7 cellular contexts compared by ENCODE assay signal in the genomic region with DNA sequence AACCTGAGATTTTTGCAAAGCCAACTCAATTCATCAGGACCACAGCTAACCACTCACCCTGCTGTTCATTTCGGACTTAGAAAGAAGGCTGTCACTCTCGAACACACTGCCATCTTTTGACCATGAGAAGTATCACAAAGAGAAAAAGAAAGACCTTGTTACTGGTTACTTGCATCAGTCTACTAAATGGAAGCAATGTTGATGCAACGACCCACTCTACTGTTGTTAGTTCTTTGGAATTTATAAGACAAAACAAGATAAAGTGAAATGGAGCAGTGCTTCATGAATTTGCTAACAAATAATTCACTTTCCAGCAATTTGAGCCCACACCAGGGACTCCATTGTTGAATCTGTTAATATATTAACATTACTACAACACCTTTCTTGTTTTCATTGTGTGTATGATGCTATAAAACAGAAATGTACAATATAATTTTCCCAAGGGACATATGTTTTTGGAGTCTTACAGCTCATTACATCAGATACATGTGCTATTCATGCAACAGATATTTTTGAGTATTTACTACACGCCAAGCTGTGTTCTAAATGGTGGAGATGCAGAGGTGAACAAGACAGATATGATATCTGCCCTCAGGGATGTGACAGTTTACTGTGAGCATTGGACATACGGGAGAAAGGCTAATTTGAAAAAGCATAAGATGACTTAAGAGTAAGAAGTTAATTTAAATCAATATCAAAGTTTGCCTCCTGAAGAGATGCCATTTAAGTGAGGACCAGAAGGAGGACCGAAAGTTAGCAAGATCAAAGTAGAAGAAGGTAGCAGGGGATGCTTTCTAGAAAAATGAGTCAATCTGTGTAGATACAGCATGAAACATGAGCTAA.
DNase-seq lines count a peak whose midpoint lies in the region; ATAC-seq, FAIRE-seq and TF ChIP-seq lines count a peak whose summit lies in the region.

No MANE protein-coding gene starts in this region.

- H2BK5ac ChIP-seq in H1 (ENCODE audit: low read depth, low read length), result no peak overlapping the region

- H3K27me3 ChIP-seq in HL-60 (ENCODE audit: insufficient read depth, poor library complexity, severe bottlenecking) (no peaks in the 10 kb centered on the region), H1 (replicated peaks in 1 of 4; ENCODE audit: control insufficient read depth in 3 of 4, extremely low read depth in 1 of 4, insufficient read depth in 3 of 4, low read length in 3 of 4) (no peaks in the 10 kb centered on the region), uterus (no peaks in the 10 kb centered on the region)

- H4K5ac ChIP-seq in H1 (ENCODE audit: insufficient read length, low read depth, low read length), result no peak overlapping the region

- H3K4me1 ChIP-seq in H1 (replicated peaks in 1 of 4; ENCODE audit: control insufficient read depth in 3 of 4, insufficient read depth in 4 of 4, low read length in 3 of 4) (no peaks in the 10 kb centered on the region), uterus (no peaks in the 10 kb centered on the region)

- H3K4me2 ChIP-seq in H1 (ENCODE audit: insufficient read depth in 1 of 2, low read depth in 2 of 2, low read length in 2 of 2), result no peak overlapping the region

- H3K23ac ChIP-seq in H1 (ENCODE audit: insufficient read length), result no peak overlapping the region

- peak overlapping the region; percentile 86; the same call in 1 of the 2 replicates for H2AFZ ChIP-seq in H1 (ENCODE audit: low read length)

- no peak overlapping the region for H3K14ac ChIP-seq in H1 (ENCODE audit: insufficient read length)

- no peak overlapping the region for H2BK15ac ChIP-seq in H1 (ENCODE audit: low read length)

- TF ChIP-seq RAD21 in H1 (IDR thresholded peaks at IDR 0.05 in 1 of 2, conservative IDR thresholded peaks at IDR 0.05 in 1 of 2; ENCODE audit: low read depth in 2 of 2, low read length in 2 of 2), result peak; percentile 69 to 76

- H3K9ac ChIP-seq in H1 (replicated peaks in 1 of 4; ENCODE audit: extremely low read depth in 1 of 4, low read depth in 3 of 4, low read length in 3 of 4), result no peak overlapping the region

- H2BK20ac ChIP-seq in H1 (ENCODE audit: low read length), result no peak overlapping the region

- H3K79me1 ChIP-seq in H1 (ENCODE audit: low read depth, low read length), result no peaks in the 10 kb centered on the region

- H3K27ac ChIP-seq in HL-60 (replicated peaks) (no peak overlapping the region), H1 (ENCODE audit: low read depth, low read length) (no peak overlapping the region), uterus (no peak overlapping the region)

- DNase-seq in GDM1 (lab: John Stamatoyannopoulos, UW) (peak; percentile 42), HL-60 (ENCODE audit: low read depth in 1 of 2, low spot score in 1 of 2) (peak in 1 of 2 experiments; percentile 53), RPMI8226 (peak; percentile 33), H1 (ENCODE audit: low read depth in 1 of 2, low spot score in 2 of 2) (peak in 1 of 2 experiments; percentile 13), middle frontal gyrus (ENCODE audit: extremely low spot score, low spot score) (peak; percentile 34), uterus (no peak)

- peak; percentile 84 for ATAC-seq in GM21381 (IDR thresholded peaks at IDR 0.05; ENCODE audit: unreplicated experiment)

- peak; percentile 90 for FAIRE-seq in H1 (lab: Jason Lieb, UNC)

- no peaks in the 10 kb centered on the region for H3K9me3 ChIP-seq in H1 (ENCODE audit: insufficient read depth in 2 of 2, low read depth in 1 of 2, low read length in 1 of 2)
- no peaks in the 10 kb centered on the region for H3K9me3 ChIP-seq in uterus

- TF ChIP-seq POLR2A in H1 (IDR thresholded peaks at IDR 0.05; ENCODE audit: control extremely low read depth in 1 of 2, low read depth in 2 of 2, low read length in 2 of 2) (no peak), uterus (IDR thresholded peaks at IDR 0.05) (no peak)

- no peak overlapping the region for H3K4me3 ChIP-seq in HL-60 (replicated peaks; ENCODE audit: insufficient read depth, low read length)
- no peak overlapping the region for H3K4me3 ChIP-seq in H1 (ENCODE audit: extremely low read depth in 1 of 4, insufficient read depth in 2 of 4, low read depth in 3 of 4, low read length in 4 of 4)
- H3K4me3 ChIP-seq in uterus, result no peak overlapping the region

- no peak for TF ChIP-seq EP300 in H1 (IDR thresholded peaks at IDR 0.05; ENCODE audit: borderline replicate concordance in 1 of 2, low read depth in 2 of 2, low read length in 2 of 2)

- no peak overlapping the region for H3K18ac ChIP-seq in H1 (ENCODE audit: extremely low read depth, low read length)

- H4K20me1 ChIP-seq in H1 (replicated peaks in 1 of 2; ENCODE audit: control insufficient read depth in 1 of 2, insufficient read depth in 2 of 2, low read length in 2 of 2), result no peaks in the 10 kb centered on the region

- no peak overlapping the region for H3K56ac ChIP-seq in H1 (replicated peaks; ENCODE audit: insufficient read length, low read depth, low read length)

- no peak overlapping the region for H2AK5ac ChIP-seq in H1 (ENCODE audit: low read depth, low read length)

- H4K8ac ChIP-seq in H1 (ENCODE audit: extremely low read depth, insufficient read depth, low read length), result no peak overlapping the region

- H3K23me2 ChIP-seq in H1 (ENCODE audit: low read depth, low read length), result no peaks in the 10 kb centered on the region

- intact Hi-C loops in uterus (cut with DNase I; ENCODE audit: low total_unique reads), result no loop called here

- H3K79me2 ChIP-seq in H1 (ENCODE audit: control insufficient read depth in 1 of 2, insufficient read depth in 2 of 2, low read length in 2 of 2), result no peaks in the 10 kb centered on the region

- H2BK12ac ChIP-seq in H1 (ENCODE audit: low read depth, low read length), result peak overlapping the region; percentile 13; the same call in 1 of the 2 replicates

- CTCF ChIA-PET in H1 (lab: Charles Lee; ENCODE audit: partially characterized antibody), result interaction anchor here (0.6 to 4.2 kb wide), 51 partner anchors 8 to 860 kb away, joined by 3 to 51 read pairs (median 4); partner anchors contain the start of genes AREG and EREG

- no peak overlapping the region for H4K91ac ChIP-seq in H1 (replicated peaks; ENCODE audit: insufficient read length, low read length)

- no peak overlapping the region for H3K4ac ChIP-seq in H1 (replicated peaks; ENCODE audit: insufficient read length, low read depth, low read length)

- WGBS in H1 (ENCODE audit: extremely low coverage in 1 of 2, insufficient coverage in 1 of 2, insufficient read length in 1 of 2, insufficient replicate concordance in 2 of 2, low coverage in 1 of 2, low lambda C conversion rate in 2 of 2, missing lambda C conversion rate in 1 of 2), 2 experiments, result 54% methylated on average over 6 of the region's 6 CpGs; no CpG with 5 or more reads in 1 of the 2 experiments

- H2BK120ac ChIP-seq in H1 (replicated peaks; ENCODE audit: low read depth, low read length), result no peak overlapping the region

- TF ChIP-seq CTCF in HL-60 (IDR thresholded peaks at IDR 0.05; ENCODE audit: insufficient read depth, low read length) (peak; percentile 44), H1 (IDR thresholded peaks at IDR 0.05; ENCODE audit: control extremely low read depth in 1 of 3, insufficient read depth in 1 of 3, low read depth in 1 of 3, low read length in 3 of 3) (peak in 2 of 3 experiments; percentile 70 to 86; a peak in 3 of 4 replicates), uterus (IDR thresholded peaks at IDR 0.05) (no peak)

- H3K36me3 ChIP-seq in H1 (ENCODE audit: control insufficient read depth in 2 of 4, insufficient read depth in 4 of 4, low read length in 3 of 4) (no peaks in the 10 kb centered on the region), uterus (no peaks in the 10 kb centered on the region)

- POLR2A ChIA-PET in H1 (lab: Charles Lee; ENCODE audit: partially characterized antibody), result interaction anchor here (1.1 kb wide), 1 partner anchor 8 kb away, joined by 3 read pairs; no protein-coding TSS in a partner anchor

TF ChIP-seq in H1, 55 proteins besides CTCF, POLR2A, EP300 and RAD21:
- peak; percentile 47; the same call in 1 of the 2 replicates for TF ChIP-seq CEBPB (IDR thresholded peaks at IDR 0.05; ENCODE audit: low read depth, low read length)
- TF ChIP-seq SRF (IDR thresholded peaks at IDR 0.05; ENCODE audit: low read depth, low read length), result no peak
- TF ChIP-seq BCL11A (IDR thresholded peaks at IDR 0.05; ENCODE audit: low read depth in 2 of 2, low read length in 2 of 2), result no peak

Comparison
In these comparisons a context has a peak if more than half of its experiments do, and no peak if none do; other contexts are left out.
1. DNase-seq: peak in GDM1 (single experiment), RPMI8226 (single experiment) and middle frontal gyrus (single experiment); none in uterus (0 of 2).
2. CTCF ChIP-seq: peak in HL-60 (single experiment) and H1 (2 of 3); none in uterus (0 of 4).